Comparison of ENCODE assay signal across 13 cellular contexts in the genomic region with DNA sequence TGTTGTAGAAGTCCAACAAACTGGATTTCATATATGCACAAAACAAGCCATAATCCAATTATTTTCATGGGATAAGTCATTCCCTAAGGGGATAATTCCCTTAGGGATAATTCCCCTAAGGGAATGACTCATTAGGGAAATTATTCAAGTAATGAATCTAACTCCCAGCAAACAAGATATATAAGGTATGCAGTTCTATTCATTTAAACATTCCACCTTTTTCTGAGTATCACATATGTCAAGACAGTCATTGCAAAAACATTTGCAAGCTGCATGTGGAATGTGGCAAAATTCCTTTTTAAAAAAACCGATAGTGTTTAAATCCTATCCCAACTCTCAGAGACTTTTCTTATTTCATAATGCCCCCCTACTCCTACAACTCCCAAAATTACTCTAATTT.
A peak's percentile ranks its signal among the peaks of the same experiment; 100 is the strongest.
DNase-seq lines count a peak whose midpoint lies in the region; ATAC-seq, FAIRE-seq and TF ChIP-seq lines count a peak whose summit lies in the region.
"Had no signal": no experiment of that assay in that cellular context is flagged by ENCODE, and none has a peak within 500 bp of the region (broad histone marks: within the 10 kb centered on the region; RNA-seq: fewer than 3 reads in every experiment).

No MANE protein-coding gene starts in this region.

- ATAC-seq in omental fat pad (ENCODE audit: low FRiP score) (peak; percentile 57), sciatic nerve (no peak)

- no peaks in the 10 kb centered on the region; the same call in 1 of the 2 replicates for H3K9me2 ChIP-seq in PC-9 (ENCODE audit: insufficient read depth)

- H3F3A ChIP-seq in PC-9 (ENCODE audit: insufficient read depth, low read depth) = peaks cover 14% of the 10 kb centered on the region; the same call in 1 of the 2 replicates

- peak; percentile 99 for FAIRE-seq in D721Med (lab: Jason Lieb, UNC)
- FAIRE-seq: islet of Langerhans had no signal

- POLR2A ChIA-PET in PC-9 (lab: Charles Lee; ENCODE audit: unreplicated experiment) = no interaction called here

- CTCF ChIA-PET in PC-9 (lab: Charles Lee) = interaction anchor here (0.9 kb wide), 1 partner anchor 208 kb away, joined by 3 read pairs; no protein-coding TSS in a partner anchor

- H3K4me3 ChIP-seq in PC-9 = no peak overlapping the region
- H3K4me3 ChIP-seq in epithelial cell of esophagus (ENCODE audit: low read length) = no peak overlapping the region

- H3K27ac ChIP-seq in PC-9 (peak overlapping the region; percentile 61), caudate nucleus (ENCODE audit: low read depth, low read length) (no peak overlapping the region)

- no peak for DNase-seq in D721Med (ENCODE audit: insufficient read length, low spot score)
- DNase-seq in PC-9 = peak in 1 of 2 experiments; percentile 76
- peak; percentile 34 for DNase-seq in epithelial cell of esophagus (ENCODE audit: low read depth)
- no peak for DNase-seq in omental fat pad (ENCODE audit: low spot score)
- no peak for DNase-seq in cardiac septum (ENCODE audit: low spot score)
- no peak for DNase-seq in caudate nucleus (lab: John Stamatoyannopoulos, UW)
- DNase-seq in sciatic nerve (ENCODE audit: low spot score) = no peak
- DNase-seq in NCI-H510A treated with DMSO at 0.1 percent for 48 hours (lab: John Stamatoyannopoulos, UW) = no peak
- DNase-seq: NCI-H2171; RPMI8226; stimulated activated CD4-positive, alpha-beta T cell treated with anti-CD3 and anti-CD28 coated beads, Interleukin-2, amount 100 ng/mL, for 24 hours; stimulated activated naive CD4-positive, alpha-beta T cell had no signal

- no TSS peak for BruUV-seq in PC-9 (replicated peaks; lab: Mats Ljungman, UMichigan)

- intact Hi-C loops in PC-9 (cut with micrococcal nuclease; ENCODE audit: unreplicated experiment) = loop anchor here (2.0 to 10.0 kb wide), 4 partner anchors 68 to 374 kb away; a partner anchor contains a TSS
- intact Hi-C loops in cardiac septum (cut with DNase I) = no loop called here
- intact Hi-C loops in sciatic nerve (cut with DNase I) = no loop called here

- H3K4me1 ChIP-seq in PC-9 (replicated peaks; ENCODE audit: insufficient read depth) = peaks cover 19% of the 10 kb centered on the region

- no peaks in the 10 kb centered on the region for H4K20me1 ChIP-seq in PC-9 (ENCODE audit: insufficient read depth)

- H3K36me3 ChIP-seq in PC-9 (ENCODE audit: low read depth) = 0 out of 2 replicates have a peak, but pooled peaks cover 7% of the 10 kb centered on the region

- TF ChIP-seq CTCF in D721Med (IDR thresholded peaks at IDR 0.05; ENCODE audit: insufficient read depth, missing control alignments) (no peak), PC-9 (conservative IDR thresholded peaks at IDR 0.05) (no peak), epithelial cell of esophagus (IDR thresholded peaks at IDR 0.05; ENCODE audit: insufficient read depth, low read depth, low read length, missing control alignments) (no peak), omental fat pad (IDR thresholded peaks at IDR 0.05) (no peak)

- no peak overlapping the region for H2AFZ ChIP-seq in PC-9

- H3K79me2 ChIP-seq in PC-9 (ENCODE audit: low read depth) = peaks cover 44% of the 10 kb centered on the region

- no peaks in the 10 kb centered on the region for H3K27me3 ChIP-seq in PC-9 (ENCODE audit: insufficient read depth, low read depth)

- no peaks in the 10 kb centered on the region for H3K9me3 ChIP-seq in PC-9 (ENCODE audit: insufficient read depth, low read depth)

- peak overlapping the region; percentile 35 for H3K4me2 ChIP-seq in PC-9
